In the genomic region with DNA sequence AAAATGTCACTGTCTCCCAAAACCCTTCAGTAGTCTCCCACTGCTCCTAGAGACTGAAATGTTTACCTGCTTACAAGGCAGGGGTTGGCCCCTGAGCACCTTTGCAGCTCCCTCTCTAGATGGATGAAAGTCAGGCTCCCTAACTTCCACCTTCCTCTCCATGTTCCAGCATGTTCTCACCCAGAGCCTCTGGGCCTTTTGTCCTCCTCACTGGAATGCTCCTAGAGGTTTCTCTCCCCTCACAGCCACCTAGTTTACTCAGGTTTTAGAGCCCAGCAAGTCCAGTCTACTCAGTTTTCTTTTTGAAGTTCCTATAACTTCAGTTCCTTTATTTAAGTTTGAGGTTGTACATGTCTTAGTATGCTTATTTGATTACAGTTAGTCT, we compare ENCODE assay signal across 8 cellular contexts. TPM values are rescaled to one million over a fixed set of nuclear protein-coding genes. Genes with fewer than 3 reads are reported as not detected.
DNase-seq lines count a peak whose midpoint lies in the region; ATAC-seq and TF ChIP-seq lines count a peak whose summit lies in the region.

No MANE protein-coding gene starts in this region.

- no peak overlapping the region for H3K23ac ChIP-seq in H9 (ENCODE audit: insufficient read length, low read depth, low read length)

- H3K79me1 ChIP-seq in H9 (ENCODE audit: insufficient read depth, low read depth, low read length, poor library complexity, severe bottlenecking): peaks cover 10% of the 10 kb centered on the region

- H3K27me3 Mint-ChIP-seq in H9 (ENCODE audit: low read depth) (peaks cover 57% of the 10 kb centered on the region), glutamatergic neuron (ENCODE audit: unreplicated experiment) (peaks cover 14% of the 10 kb centered on the region)

- H2BK15ac ChIP-seq in H9 (ENCODE audit: low read depth, low read length): no peak overlapping the region

- H3K27ac ChIP-seq in H9 (ENCODE audit: insufficient read length, low read depth, low read length) (no peak overlapping the region), VCaP (peak overlapping the region; percentile 86), spleen (peak overlapping the region; percentile 84 to 94 (median 92))

- H3K18ac ChIP-seq in H9 (ENCODE audit: insufficient read length, low read depth, low read length): no peak overlapping the region

- H3K36me3 ChIP-seq in spleen: peaks cover 0 to 30% (median 7%) of the 10 kb centered on the region in 6 donors

- H3K27ac Mint-ChIP-seq in H9: peak overlapping the region in 2 of 3 experiments; percentile 80 to 85; a peak in 2 of 7 replicates
- peak overlapping the region; percentile 99 for H3K27ac Mint-ChIP-seq in glutamatergic neuron (ENCODE audit: unreplicated experiment)

- no peak overlapping the region for H2BK20ac ChIP-seq in H9 (ENCODE audit: low read depth, low read length, poor library complexity, severe bottlenecking)

- H4K20me1 ChIP-seq in H9 (ENCODE audit: control insufficient read depth, insufficient read depth, insufficient read length): no peaks in the 10 kb centered on the region

- H3K27me3 ChIP-seq in H9 (ENCODE audit: insufficient read depth, low read length) (peaks cover 8% of the 10 kb centered on the region; the same call in 1 of the 2 replicates), spleen (replicated peaks in 1 of 7) (no peaks in the 10 kb centered on the region)

- peaks cover 0 to 4% (median 0%) of the 10 kb centered on the region in 3 experiments; a peak in 3 of 7 replicates for H3K36me3 Mint-ChIP-seq in H9 (ENCODE audit: insufficient read depth in 1 of 3, low read depth in 3 of 3)
- H3K36me3 Mint-ChIP-seq in glutamatergic neuron (ENCODE audit: unreplicated experiment): no peaks in the 10 kb centered on the region

- H4K91ac ChIP-seq in H9 (ENCODE audit: insufficient read length, low read depth, low read length): no peak overlapping the region

- H3K9me3 Mint-ChIP-seq in H9: peaks cover under 1 to 4% of the 10 kb centered on the region in 2 experiments; a peak in 3 of 5 replicates
- H3K9me3 Mint-ChIP-seq in glutamatergic neuron (ENCODE audit: unreplicated experiment): peaks cover 12% of the 10 kb centered on the region

- no peak overlapping the region for H2BK5ac ChIP-seq in H9 (ENCODE audit: insufficient read length, low read length)

- no peak overlapping the region for H2AFZ ChIP-seq in H9 (ENCODE audit: low read length)

- no peak overlapping the region for H2BK12ac ChIP-seq in H9 (ENCODE audit: insufficient read length, low read depth, low read length)

- no peak for TF ChIP-seq CTCF in H9 (conservative IDR thresholded peaks at IDR 0.05)
- no peak for TF ChIP-seq CTCF in VCaP (conservative IDR thresholded peaks at IDR 0.05)
- no peak for TF ChIP-seq CTCF in glutamatergic neuron (IDR thresholded peaks at IDR 0.05; ENCODE audit: partially characterized antibody, unreplicated experiment)
- no peak for TF ChIP-seq CTCF in spleen (IDR thresholded peaks at IDR 0.05 in 8 of 11, conservative IDR thresholded peaks at IDR 0.05 in 3 of 11)

- no peaks in the 10 kb centered on the region for H3K9me3 ChIP-seq in H9 (ENCODE audit: control insufficient read depth, low read depth, low read length)
- H3K9me3 ChIP-seq in spleen: no peaks in the 10 kb centered on the region

- peak overlapping the region; percentile 85 to 97 (median 88) for H3K4me3 ChIP-seq in spleen

- H3K4me3 Mint-ChIP-seq in H9 (peak overlapping the region; percentile 95 to 99), glutamatergic neuron (ENCODE audit: unreplicated experiment) (peak overlapping the region; percentile 98)

- intact Hi-C loops in spleen (cut with DNase I; ENCODE audit: low total_unique reads): no loop called here

- H3K4ac ChIP-seq in H9 (ENCODE audit: low read depth, low read length): no peak overlapping the region

- H3K56ac ChIP-seq in H9 (ENCODE audit: insufficient read length, low read depth, low read length): no peak overlapping the region

- H3K23me2 ChIP-seq in H9 (ENCODE audit: insufficient read length, low read depth, low read length, poor library complexity, severe bottlenecking): no peaks in the 10 kb centered on the region

- no peak overlapping the region for H3T11ph ChIP-seq in H9 (ENCODE audit: low read length)

- H3K4me1 Mint-ChIP-seq in H9: peaks cover 25% of the 10 kb centered on the region in 2 experiments
- peaks cover 18% of the 10 kb centered on the region for H3K4me1 Mint-ChIP-seq in glutamatergic neuron (ENCODE audit: low read depth, unreplicated experiment)

- peak overlapping the region; percentile 69 for H3K4me2 ChIP-seq in H9 (ENCODE audit: insufficient read depth, insufficient read length, low read length)

- no peak for ATAC-seq in GM21390 (IDR thresholded peaks at IDR 0.05; ENCODE audit: unreplicated experiment)

- peaks cover 6% of the 10 kb centered on the region; the same call in 1 of the 2 replicates for H3K79me2 ChIP-seq in H9 (ENCODE audit: insufficient read depth, low read length)

- no peak for DNase-seq in H9
- DNase-seq in glutamatergic neuron: no peak
- DNase-seq in spleen: no peak
- DNase-seq in NCI-H1694 treated with DMSO at 0.1 percent for 48 hours (lab: John Stamatoyannopoulos, UW): no peak
- DNase-seq in NCI-H226: no peak
- no peak for DNase-seq in iPS-NIHi11 (ENCODE audit: low spot score)

- no peak overlapping the region for H2AK5ac ChIP-seq in H9 (ENCODE audit: insufficient read length, low read length)

- H3K4me1 ChIP-seq in H9 (ENCODE audit: insufficient read depth, low read length): peaks cover 7% of the 10 kb centered on the region; the same call in 1 of the 2 replicates
- H3K4me1 ChIP-seq in spleen: peaks cover 17 to 59% (median 38%) of the 10 kb centered on the region in 6 donors

- TF ChIP-seq POLR2A in spleen (IDR thresholded peaks at IDR 0.05): no peak

- H4K5ac ChIP-seq in H9 (ENCODE audit: insufficient read length, low read depth, low read length): no peak overlapping the region

- H3K9ac ChIP-seq in H9 (ENCODE audit: extremely low read depth, insufficient read length, low read length): no peak overlapping the region

- H4K8ac ChIP-seq in H9 (replicated peaks; ENCODE audit: insufficient read length, low read depth, low read length): no peak overlapping the region

- H3K14ac ChIP-seq in H9 (ENCODE audit: insufficient read depth, low read length): no peak overlapping the region

- H2BK120ac ChIP-seq in H9 (ENCODE audit: low read depth, low read length, poor library complexity, severe bottlenecking): no peak overlapping the region

RNA-seq across cellular contexts. Expression of gene URM1, which starts 0.8 kb away (rescaled TPM):
- total RNA-seq in H9 (2021) (46.1 and 46.6 TPM in 2 replicates), glutamatergic neuron (ENCODE audit: unreplicated experiment) (62.6 TPM), spleen (10 to 100 TPM; 32.9 to 58.1 (median 43.8) TPM)
- 10 to 100 TPM; 28.1 to 47.9 (median 47.9) TPM for polyA plus RNA-seq in spleen

RNA-seq across cellular contexts. Expression of gene SLC27A4, which starts 30.0 kb away (rescaled TPM):
- 17.0 and 17.2 TPM in 2 replicates for total RNA-seq in H9 (2021)
- total RNA-seq in glutamatergic neuron (ENCODE audit: unreplicated experiment): 47.3 TPM
- 10 to 100 TPM in 6 of 7 donors, 1 to 10 TPM in 1; 9.6 to 14.2 (median 11.8) TPM for total RNA-seq in spleen
- polyA plus RNA-seq in spleen: 10 to 100 TPM in 1 of 3 donors, 1 to 10 TPM in 2; 8.4 to 15.5 (median 8.5) TPM

RNA-seq across cellular contexts. Expression of gene COQ4, which starts 47.7 kb away (rescaled TPM):
- total RNA-seq in H9 (2021) (34.8 and 38.4 TPM in 2 replicates), glutamatergic neuron (ENCODE audit: unreplicated experiment) (35.8 TPM), spleen (10 to 100 TPM; 23.9 to 53.8 (median 37.3) TPM)
- 10 to 100 TPM; 39.2 to 63.7 (median 54.7) TPM for polyA plus RNA-seq in spleen

RNA-seq across cellular contexts. Expression of gene TRUB2, which starts 48.1 kb away (rescaled TPM):
- total RNA-seq in H9 (2021) (38.3 and 39.8 TPM in 2 replicates), glutamatergic neuron (ENCODE audit: unreplicated experiment) (30.0 TPM), spleen (10 to 100 TPM in 5 of 7 donors, 1 to 10 TPM in 2; 9.0 to 19.2 (median 16.3) TPM)
- 10 to 100 TPM; 11.8 to 15.3 (median 14.1) TPM for polyA plus RNA-seq in spleen

RNA-seq across cellular contexts. Expression of gene CERCAM, which starts 50.3 kb away (rescaled TPM):
- total RNA-seq in H9 (2021) (5.4 and 5.9 TPM in 2 replicates), glutamatergic neuron (ENCODE audit: unreplicated experiment) (56.1 TPM), spleen (10 to 100 TPM in 4 of 7 donors, 1 to 10 TPM in 3; 8.3 to 22.7 (median 10.0) TPM)
- 1 to 10 TPM; 3.8 to 7.4 (median 5.0) TPM for polyA plus RNA-seq in spleen
